ENCODE assay signal across 30 cellular contexts in genomic region chr12:72511493-72511892, GRCh38.
DNase-seq lines count a peak whose midpoint lies in the region; ATAC-seq and TF ChIP-seq lines count a peak whose summit lies in the region.
"Had no signal": no experiment of that assay in that cellular context is flagged by ENCODE, and none has a peak within 500 bp of the region (broad histone marks: within the 10 kb centered on the region; RNA-seq: fewer than 3 reads in every experiment).

No MANE protein-coding gene starts in this region.

- H3K36me3 Mint-ChIP-seq in glutamatergic neuron (ENCODE audit: unreplicated experiment) (peaks cover 8% of the 10 kb centered on the region), nephron (ENCODE audit: low read depth) (peaks cover 15% of the 10 kb centered on the region), Calu3 (ENCODE audit: insufficient read depth, unreplicated experiment) (no peaks in the 10 kb centered on the region)
- no peaks in the 10 kb centered on the region for H3K36me3 Mint-ChIP-seq in CD4-positive, alpha-beta memory T cell
- H3K36me3 Mint-ChIP-seq: activated naive CD8-positive, alpha-beta T cell treated with anti-CD3 and anti-CD28 coated beads, Interleukin-2, amount 10 ng/mL, durations not matched to agents 7 days and 5 days; stimulated activated effector memory CD8-positive, alpha-beta T cell treated with anti-CD3 and anti-CD28 coated beads, Interleukin-12 subunit alpha, Interleukin-12 subunit beta, amount 100 ng/mL, for 72 hours had no signal

- H3K4me3 Mint-ChIP-seq in glutamatergic neuron (ENCODE audit: unreplicated experiment) (no peak overlapping the region), nephron (no peak overlapping the region), Calu3 (ENCODE audit: low read depth, unreplicated experiment) (no peak overlapping the region)
- no peak overlapping the region for H3K4me3 Mint-ChIP-seq in CD4-positive, alpha-beta memory T cell
- H3K4me3 Mint-ChIP-seq: activated B cell treated with CpG ODN at 0.5 μM for 24 hours; activated CD4-positive, alpha-beta T cell treated with anti-CD3 and anti-CD28 coated beads, Interleukin-2, amount 10 ng/mL, durations not matched to agents 7 days and 5 days; activated naive CD8-positive, alpha-beta T cell treated with anti-CD3 and anti-CD28 coated beads, Interleukin-2, amount 10 ng/mL, durations not matched to agents 7 days and 5 days; activated T-cell treated with anti-CD3 and anti-CD28 coated beads, Interleukin-2, amount 50 U/mL, for 4 hours; stimulated activated effector memory CD8-positive, alpha-beta T cell treated with anti-CD3 and anti-CD28 coated beads, Interleukin-12 subunit alpha, Interleukin-12 subunit beta, amount 100 ng/mL, for 72 hours had no signal

- H3K27me3 ChIP-seq in CD4-positive, alpha-beta memory T cell (ENCODE audit: insufficient read depth, low read length), result no peaks in the 10 kb centered on the region
- H3K27me3 ChIP-seq: ascending aorta, esophagus muscularis mucosa, foreskin keratinocyte had no signal

- TF ChIP-seq CTCF in glutamatergic neuron (IDR thresholded peaks at IDR 0.05; ENCODE audit: partially characterized antibody, unreplicated experiment), result no peak
- no peak for TF ChIP-seq CTCF in nephron (IDR thresholded peaks at IDR 0.05; ENCODE audit: unreplicated experiment in 3 of 3)
- TF ChIP-seq CTCF in Calu3 (IDR thresholded peaks at IDR 0.05; ENCODE audit: unreplicated experiment), result no peak

- DNase-seq in DMS53 (lab: John Stamatoyannopoulos, UW) (peak; percentile 49), DMS53 treated with DMSO at 0.1 percent for 48 hours (lab: John Stamatoyannopoulos, UW; ENCODE audit: unreplicated experiment) (no peak), glutamatergic neuron (no peak), Calu3 (no peak)
- DNase-seq in NK-92 treated with Interleukin-12 subunit alpha and Interleukin-12 subunit beta, amount 100 ng/mL, for 24 hours (lab: John Stamatoyannopoulos, UW), result no peak
- DNase-seq in CD4-positive, alpha-beta memory T cell, result no peak
- DNase-seq: activated B cell treated with CpG ODN at 0.5 μM for 24 hours; activated CD4-positive, alpha-beta T cell treated with anti-CD3 and anti-CD28 coated beads, Interleukin-2, amount 10 ng/mL, durations not matched to agents 7 days and 5 days; activated gamma-delta T cell treated with Interleukin-2 at 50 U/mL for 16 hours; activated naive CD8-positive, alpha-beta T cell treated with anti-CD3 and anti-CD28 coated beads, Interleukin-2, amount 10 ng/mL, durations not matched to agents 7 days and 5 days; activated T-cell treated with anti-CD3 and anti-CD28 coated beads, Interleukin-2, amount 50 U/mL, for 4 hours; caudate nucleus; foreskin keratinocyte; hippocampal formation; left ventricle myocardium inferior; NCI-H1048; NCI-H1694 treated with DMSO at 0.1 percent for 48 hours; NCI-H2171; NCI-H510A treated with DMSO at 0.1 percent for 48 hours; nucleus accumbens; psoas muscle; stimulated activated CD4-positive, alpha-beta T cell treated with anti-CD3 and anti-CD28 coated beads, Interleukin-15, amount 100 ng/mL, for 24 hours had no signal

- POLR2A ChIA-PET in CD4-positive, alpha-beta memory T cell (lab: Charles Lee; ENCODE audit: partially characterized antibody), result no interaction called here

- H3K27me3 Mint-ChIP-seq in glutamatergic neuron (ENCODE audit: unreplicated experiment) (peaks cover 6% of the 10 kb centered on the region), nephron (ENCODE audit: low read depth) (no peaks in the 10 kb centered on the region), Calu3 (ENCODE audit: unreplicated experiment) (no peaks in the 10 kb centered on the region)
- no peaks in the 10 kb centered on the region for H3K27me3 Mint-ChIP-seq in CD4-positive, alpha-beta memory T cell
- H3K27me3 Mint-ChIP-seq: activated B cell treated with CpG ODN at 0.5 μM for 24 hours; activated CD4-positive, alpha-beta T cell treated with anti-CD3 and anti-CD28 coated beads, Interleukin-2, amount 10 ng/mL, durations not matched to agents 7 days and 5 days; activated naive CD8-positive, alpha-beta T cell treated with anti-CD3 and anti-CD28 coated beads, Interleukin-2, amount 10 ng/mL, durations not matched to agents 7 days and 5 days had no signal

- intact Hi-C loops in CD4-positive, alpha-beta memory T cell (cut with micrococcal nuclease), result no loop called here
- intact Hi-C loops in Calu3 (cut with micrococcal nuclease; ENCODE audit: unreplicated experiment), result no loop called here

- H3K27ac Mint-ChIP-seq in glutamatergic neuron (ENCODE audit: unreplicated experiment), result peak overlapping the region; percentile 89
- H3K27ac Mint-ChIP-seq in nephron, result peak overlapping the region; percentile 83 to 96 (median 88)
- no peak overlapping the region for H3K27ac Mint-ChIP-seq in CD4-positive, alpha-beta memory T cell
- no peak overlapping the region for H3K27ac Mint-ChIP-seq in Calu3 (ENCODE audit: unreplicated experiment)
- H3K27ac Mint-ChIP-seq: activated B cell treated with CpG ODN at 0.5 μM for 24 hours; activated CD4-positive, alpha-beta T cell treated with anti-CD3 and anti-CD28 coated beads, Interleukin-2, amount 10 ng/mL, durations not matched to agents 7 days and 5 days; activated naive CD8-positive, alpha-beta T cell treated with anti-CD3 and anti-CD28 coated beads, Interleukin-2, amount 10 ng/mL, durations not matched to agents 7 days and 5 days; stimulated activated effector memory CD8-positive, alpha-beta T cell treated with anti-CD3 and anti-CD28 coated beads, Interleukin-12 subunit alpha, Interleukin-12 subunit beta, amount 100 ng/mL, for 72 hours had no signal

- no peak for ATAC-seq in GM19452 (IDR thresholded peaks at IDR 0.05; ENCODE audit: unreplicated experiment)
- ATAC-seq: activated T-cell treated with anti-CD3 and anti-CD28 coated beads, Interleukin-2, amount 50 U/mL, for 4 hours; foreskin keratinocyte; psoas muscle; stimulated activated effector memory CD8-positive, alpha-beta T cell treated with anti-CD3 and anti-CD28 coated beads, Interleukin-12 subunit alpha, Interleukin-12 subunit beta, amount 100 ng/mL, for 72 hours had no signal

- BruUV-seq in Calu3 (replicated peaks; lab: Mats Ljungman, UMichigan), result no TSS peak

- CTCF ChIA-PET in CD4-positive, alpha-beta memory T cell (lab: Charles Lee; ENCODE audit: partially characterized antibody), result no interaction called here
- CTCF ChIA-PET in Calu3 (lab: Charles Lee), result no interaction called here

- H3K9me3 Mint-ChIP-seq in glutamatergic neuron (ENCODE audit: unreplicated experiment) (peaks cover 5% of the 10 kb centered on the region), nephron (no peaks in the 10 kb centered on the region), Calu3 (ENCODE audit: low read depth, unreplicated experiment) (peaks cover 2% of the 10 kb centered on the region)
- peaks cover 0 to 8% (median 0%) of the 10 kb centered on the region in 8 donors for H3K9me3 Mint-ChIP-seq in CD4-positive, alpha-beta memory T cell
- H3K9me3 Mint-ChIP-seq: activated CD4-positive, alpha-beta T cell treated with anti-CD3 and anti-CD28 coated beads, Interleukin-2, amount 10 ng/mL, durations not matched to agents 7 days and 5 days had no signal

- H3K4me3 ChIP-seq in CD4-positive, alpha-beta memory T cell (ENCODE audit: low read length in 2 of 2), result no peak overlapping the region
- H3K4me3 ChIP-seq: ascending aorta, esophagus muscularis mucosa, left ventricle myocardium inferior had no signal

- no peaks in the 10 kb centered on the region for H3K36me3 ChIP-seq in CD4-positive, alpha-beta memory T cell (ENCODE audit: insufficient read depth, low read length)
- H3K36me3 ChIP-seq: ascending aorta, esophagus muscularis mucosa, left ventricle myocardium inferior had no signal

- no peak overlapping the region for H3K27ac ChIP-seq in CD4-positive, alpha-beta memory T cell (ENCODE audit: low read depth, low read length)
- H3K27ac ChIP-seq: 22Rv1, ascending aorta, C4-2B, esophagus muscularis mucosa, foreskin keratinocyte, left ventricle myocardium inferior, psoas muscle, RWPE1 had no signal

- H3K4me1 Mint-ChIP-seq in glutamatergic neuron (ENCODE audit: low read depth, unreplicated experiment) (peaks cover 45% of the 10 kb centered on the region), nephron (peaks cover 16% of the 10 kb centered on the region), Calu3 (ENCODE audit: low read depth, unreplicated experiment) (no peaks in the 10 kb centered on the region)
- no peaks in the 10 kb centered on the region for H3K4me1 Mint-ChIP-seq in CD4-positive, alpha-beta memory T cell
- H3K4me1 Mint-ChIP-seq: activated B cell treated with CpG ODN at 0.5 μM for 24 hours; activated CD4-positive, alpha-beta T cell treated with anti-CD3 and anti-CD28 coated beads, Interleukin-2, amount 10 ng/mL, durations not matched to agents 7 days and 5 days; activated naive CD8-positive, alpha-beta T cell treated with anti-CD3 and anti-CD28 coated beads, Interleukin-2, amount 10 ng/mL, durations not matched to agents 7 days and 5 days; stimulated activated effector memory CD8-positive, alpha-beta T cell treated with anti-CD3 and anti-CD28 coated beads, Interleukin-12 subunit alpha, Interleukin-12 subunit beta, amount 100 ng/mL, for 72 hours had no signal

- no peaks in the 10 kb centered on the region for H3K9me3 ChIP-seq in CD4-positive, alpha-beta memory T cell (ENCODE audit: control insufficient read depth in 1 of 2, low read length in 2 of 2)
- H3K9me3 ChIP-seq: ascending aorta, esophagus muscularis mucosa, psoas muscle had no signal

- H3K4me1 ChIP-seq in CD4-positive, alpha-beta memory T cell (ENCODE audit: insufficient read depth, low read length), result no peaks in the 10 kb centered on the region
- H3K4me1 ChIP-seq: ascending aorta, esophagus muscularis mucosa, foreskin keratinocyte, left ventricle myocardium inferior, psoas muscle had no signal

Comparison
In these comparisons a context has a peak if more than half of its experiments do, and no peak if none do; other contexts are left out.
1. H3K27ac Mint-ChIP-seq: peak in glutamatergic neuron (single experiment) and nephron (3 of 3); none in CD4-positive, alpha-beta memory T cell (0 of 7) and Calu3 (single experiment).